ENCODE assay signal across 33 cellular contexts in the genomic region with DNA sequence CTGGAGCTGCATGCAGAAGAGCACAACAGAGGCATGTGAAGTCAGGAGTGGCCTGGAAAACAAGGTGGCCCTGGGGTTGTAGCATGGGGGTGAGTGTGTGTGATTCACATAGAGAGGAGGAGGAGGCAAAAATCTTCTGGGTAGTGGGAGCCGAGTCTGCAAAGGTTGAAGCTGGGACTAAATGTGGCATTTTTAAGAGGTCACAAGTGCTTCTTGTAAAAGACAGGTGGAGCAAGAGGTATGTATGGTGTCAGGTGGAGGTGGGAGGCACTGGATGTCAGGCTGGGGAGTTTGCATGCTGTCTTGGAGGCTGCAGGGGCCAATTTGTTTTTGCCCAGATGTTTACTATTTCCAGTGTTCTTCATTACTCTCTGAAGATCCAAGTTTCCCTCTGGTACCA. TPM values are rescaled to one million over a fixed set of nuclear protein-coding genes. Genes with fewer than 3 reads are reported as not detected.
"Had no signal": no experiment of that assay in that cellular context is flagged by ENCODE, and none has a peak within 500 bp of the region (broad histone marks: within the 10 kb centered on the region; RNA-seq: fewer than 3 reads in every experiment).

No MANE protein-coding gene starts in this region.

- H3K27ac Mint-ChIP-seq: memory B cell; mesothelial cell of epicardium; natural killer cell treated with Interleukin-12 subunit alpha and Interleukin-12 subunit beta and Interleukin-15 and Interleukin-18, amount 100 ng/mL, for 72 hours; progenitor cell of endocrine pancreas; stimulated activated naive CD8-positive, alpha-beta T cell treated with anti-CD3 and anti-CD28 coated beads, Interleukin-15, amount 100 ng/mL, for 72 hours had no signal

- H3K36me3 ChIP-seq: gastrocnemius medialis, neutrophil, pancreas, right atrium auricular region, suprapubic skin, transverse colon, upper lobe of right lung, uterus had no signal

- ATAC-seq: esophagus mucosa; gastrocnemius medialis; left lobe of liver; mucosa of descending colon; natural killer cell treated with Interleukin-12 subunit alpha and Interleukin-12 subunit beta and Interleukin-15 and Interleukin-18, amount 100 ng/mL, for 72 hours; pancreas; sciatic nerve; stimulated activated naive CD8-positive, alpha-beta T cell treated with anti-CD3 and anti-CD28 coated beads, Interleukin-15, amount 100 ng/mL, for 72 hours; upper lobe of right lung had no signal

- H3K36me3 Mint-ChIP-seq: mesothelial cell of epicardium had no signal

- DNase-seq: cortex of kidney; foreskin fibroblast; gastrocnemius medialis; kidney; mucosa of descending colon; naive B cell; pancreas; stimulated activated CD4-positive, alpha-beta T cell treated with anti-CD3 and anti-CD28 coated beads, Interleukin-12 subunit alpha, Interleukin-12 subunit beta, amount 100 ng/mL, for 4 hours; stimulated activated CD4-positive, alpha-beta T cell treated with anti-CD3 and anti-CD28 coated beads, Interleukin-1b, Interleukin-23, amount 100 ng/mL, for 48 hours; stimulated activated CD4-positive, alpha-beta T cell treated with anti-CD3 and anti-CD28 coated beads, Interleukin-4, amount 100 ng/mL, for 1 hour; stimulated activated CD8-positive, alpha-beta memory T cell treated with anti-CD3 and anti-CD28 coated beads, Interleukin-4, amount 100 ng/mL, for 48 hours; stimulated activated naive CD4-positive, alpha-beta T cell; stimulated activated naive CD8-positive, alpha-beta T cell treated with anti-CD3 and anti-CD28 coated beads, Interleukin-15, amount 100 ng/mL, for 72 hours; transverse colon; upper lobe of right lung; uterus had no signal

- H3K27ac ChIP-seq: epithelial cell of prostate, gastrocnemius medialis, neutrophil, pancreas, right atrium auricular region, suprapubic skin, transverse colon, upper lobe of right lung, uterus had no signal

- H3K9me3 ChIP-seq: gastrocnemius medialis, neutrophil, pancreas, transverse colon, upper lobe of right lung had no signal

- FAIRE-seq: kidney, pancreas had no signal

- H3K4me3 Mint-ChIP-seq: memory B cell; mesothelial cell of epicardium; naive B cell; natural killer cell treated with Interleukin-12 subunit alpha and Interleukin-12 subunit beta and Interleukin-15 and Interleukin-18, amount 100 ng/mL, for 72 hours; neural crest cell; stimulated activated naive CD8-positive, alpha-beta T cell treated with anti-CD3 and anti-CD28 coated beads, Interleukin-15, amount 100 ng/mL, for 72 hours had no signal

- H3K4me1 ChIP-seq: gastrocnemius medialis, pancreas, right atrium auricular region, suprapubic skin, transverse colon, upper lobe of right lung, uterus had no signal

- H3K27me3 ChIP-seq: gastrocnemius medialis, neutrophil, pancreas, right atrium auricular region, suprapubic skin, transverse colon, upper lobe of right lung, uterus had no signal

- H3K4me1 Mint-ChIP-seq: mesothelial cell of epicardium; neural crest cell; stimulated activated naive CD8-positive, alpha-beta T cell treated with anti-CD3 and anti-CD28 coated beads, Interleukin-15, amount 100 ng/mL, for 72 hours had no signal

- H3K9me3 Mint-ChIP-seq: natural killer cell treated with Interleukin-12 subunit alpha and Interleukin-12 subunit beta and Interleukin-15 and Interleukin-18, amount 100 ng/mL, for 72 hours; neural crest cell had no signal

- H3K4me3 ChIP-seq: gastrocnemius medialis, lung, mucosa of descending colon, pancreas, right atrium auricular region, smooth muscle cell, suprapubic skin, transverse colon, upper lobe of right lung, uterus had no signal

- H3K27me3 Mint-ChIP-seq: stimulated activated naive CD8-positive, alpha-beta T cell treated with anti-CD3 and anti-CD28 coated beads, Interleukin-15, amount 100 ng/mL, for 72 hours had no signal

RNA-seq across cellular contexts. Expression of a gene that starts 42.4 kb away (rescaled TPM):
- total RNA-seq: dermis microvascular lymphatic vessel endothelial cell, glomerular endothelial cell, mucosa of descending colon, right atrium auricular region, smooth muscle cell, transverse colon had no signal
- polyA plus RNA-seq: liver, smooth muscle cell had no signal
